In the genomic region with DNA sequence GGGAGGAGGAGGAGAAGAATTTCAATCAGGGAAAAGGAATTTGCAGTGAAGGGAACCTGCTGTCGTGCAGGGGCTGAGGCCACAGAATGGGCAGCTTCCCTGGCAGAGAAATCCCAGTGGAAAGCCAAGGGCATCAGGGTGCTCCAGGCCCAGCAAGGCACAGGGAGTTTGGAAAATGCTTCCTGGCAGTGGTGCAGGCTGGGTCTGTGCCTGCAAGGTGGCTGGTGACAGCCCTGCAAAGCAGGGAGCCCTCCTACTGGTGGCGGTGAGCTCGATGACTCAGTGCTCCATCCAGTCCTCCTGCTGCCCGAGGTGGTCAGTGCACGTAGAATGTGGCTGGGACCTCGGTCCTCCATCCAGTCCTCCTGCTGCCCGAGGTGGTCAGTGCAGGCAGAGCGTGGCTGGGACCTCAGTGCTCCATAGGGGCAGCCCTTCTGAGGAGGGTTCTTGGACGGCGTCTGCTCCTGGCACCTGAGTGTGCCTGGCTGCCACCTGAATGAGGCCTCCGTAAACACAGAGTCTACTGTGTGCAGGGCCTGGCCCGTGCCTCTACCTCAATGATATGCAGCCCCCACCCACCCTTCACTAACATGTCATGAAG, we compare ENCODE assay signal across 15 cellular contexts.
A peak's percentile ranks its signal among the peaks of the same experiment; 100 is the strongest.
DNase-seq lines count a peak whose midpoint lies in the region; ATAC-seq, FAIRE-seq and TF ChIP-seq lines count a peak whose summit lies in the region.
"Had no signal": no experiment of that assay in that cellular context is flagged by ENCODE, and none has a peak within 500 bp of the region (broad histone marks: within the 10 kb centered on the region; RNA-seq: fewer than 3 reads in every experiment).

No MANE protein-coding gene starts in this region.

- no peaks in the 10 kb centered on the region for H3K36me3 Mint-ChIP-seq in activated CD4-positive, alpha-beta memory T cell treated with anti-CD3 and anti-CD28 coated beads, Interleukin-2, amount 10 ng/mL, durations not matched to agents 7 days and 5 days (ENCODE audit: low read depth)
- no peaks in the 10 kb centered on the region for H3K36me3 Mint-ChIP-seq in activated CD4-positive, alpha-beta memory T cell treated with anti-CD3 and anti-CD28 coated beads for 36 hours
- H3K36me3 Mint-ChIP-seq: CD14-positive monocyte; CD8-positive, alpha-beta T cell; IgD-negative memory B cell had no signal

- H3K4me3 Mint-ChIP-seq in activated CD4-positive, alpha-beta memory T cell treated with anti-CD3 and anti-CD28 coated beads, Interleukin-2, amount 10 ng/mL, durations not matched to agents 7 days and 5 days = no peak overlapping the region
- no peak overlapping the region for H3K4me3 Mint-ChIP-seq in activated CD4-positive, alpha-beta memory T cell treated with anti-CD3 and anti-CD28 coated beads for 36 hours
- H3K4me3 Mint-ChIP-seq: CD14-positive monocyte; CD8-positive, alpha-beta T cell; IgD-negative memory B cell had no signal

- TF ChIP-seq RAD21 in HCT116 (IDR thresholded peaks at IDR 0.05; ENCODE audit: low read depth) = no peak
- TF ChIP-seq RAD21 in HepG2 (CRISPR knock-in tag; IDR thresholded peaks at IDR 0.05) = no peak

- CTCF ChIA-PET in activated CD4-positive, alpha-beta memory T cell treated with anti-CD3 and anti-CD28 coated beads, Interleukin-2, amount 10 ng/mL, durations not matched to agents 7 days and 5 days (lab: Charles Lee) = no interaction called here
- CTCF ChIA-PET in activated CD4-positive, alpha-beta memory T cell treated with anti-CD3 and anti-CD28 coated beads for 36 hours (lab: Charles Lee) = no interaction called here
- CTCF ChIA-PET in HCT116 (lab: Charles Lee) (no interaction called here), HepG2 (lab: Yijun Ruan, JAX; ENCODE audit: low intra/inter-chr PET ratio, low total read pairs) (no interaction called here)

- no peaks in the 10 kb centered on the region; the same call in 1 of the 2 replicates for H3K27me3 ChIP-seq in HCT116 (ENCODE audit: insufficient read depth, low read length)
- H3K27me3 ChIP-seq in HepG2 (ENCODE audit: control insufficient read depth in 1 of 2, insufficient read depth in 2 of 2, low read length in 2 of 2) = peaks cover 2 to 5% of the 10 kb centered on the region in 2 experiments; a peak in 2 of 5 replicates
- H3K27me3 ChIP-seq in upper lobe of right lung = no peaks in the 10 kb centered on the region

- H3K27me3 Mint-ChIP-seq in activated CD4-positive, alpha-beta memory T cell treated with anti-CD3 and anti-CD28 coated beads, Interleukin-2, amount 10 ng/mL, durations not matched to agents 7 days and 5 days = no peaks in the 10 kb centered on the region
- H3K27me3 Mint-ChIP-seq in activated CD4-positive, alpha-beta memory T cell treated with anti-CD3 and anti-CD28 coated beads for 36 hours = peaks cover 20% of the 10 kb centered on the region

- H2AFZ ChIP-seq in HCT116 (ENCODE audit: low read depth, low read length, poor library complexity, severe bottlenecking) = no peak overlapping the region
- H2AFZ ChIP-seq in HepG2 (ENCODE audit: low read length) = no peak overlapping the region
- H2AFZ ChIP-seq: GM23248 had no signal

- RAD21 ChIA-PET in HCT116 (lab: Charles Lee; ENCODE audit: low non-redundant PET in 1 of 2, low total read pairs in 2 of 2, uncharacterized antibody in 2 of 2, unreplicated experiment in 2 of 2) = no interaction called here

- POLR2A ChIA-PET in activated CD4-positive, alpha-beta memory T cell treated with anti-CD3 and anti-CD28 coated beads, Interleukin-2, amount 10 ng/mL, durations not matched to agents 7 days and 5 days (lab: Charles Lee) = no interaction called here
- POLR2A ChIA-PET in activated CD4-positive, alpha-beta memory T cell treated with anti-CD3 and anti-CD28 coated beads for 36 hours (lab: Charles Lee) = no interaction called here
- POLR2A ChIA-PET in HCT116 (lab: Charles Lee) = no interaction called here
- POLR2A ChIA-PET in HepG2 (lab: Yijun Ruan, JAX) = no interaction called here

- BruUV-seq in HCT116 (replicated peaks; lab: Mats Ljungman, UMichigan) = no TSS peak
- no TSS peak for BruUV-seq in HepG2 (replicated peaks; lab: Mats Ljungman, UMichigan)

- no peaks in the 10 kb centered on the region for H3K9me3 Mint-ChIP-seq in activated CD4-positive, alpha-beta memory T cell treated with anti-CD3 and anti-CD28 coated beads, Interleukin-2, amount 10 ng/mL, durations not matched to agents 7 days and 5 days
- H3K9me3 Mint-ChIP-seq in activated CD4-positive, alpha-beta memory T cell treated with anti-CD3 and anti-CD28 coated beads for 36 hours = no peaks in the 10 kb centered on the region
- H3K9me3 Mint-ChIP-seq: CD8-positive, alpha-beta T cell; IgD-negative memory B cell had no signal

- H3K9ac ChIP-seq in HCT116 (ENCODE audit: low read length) (no peak overlapping the region), HepG2 (ENCODE audit: insufficient read depth, low read depth, low read length) (no peak overlapping the region)
- H3K9ac ChIP-seq: GM23248 had no signal

- no peaks in the 10 kb centered on the region for H3K9me2 ChIP-seq in HCT116 (ENCODE audit: insufficient read depth)

- DNase-seq in activated CD4-positive, alpha-beta memory T cell treated with anti-CD3 and anti-CD28 coated beads, Interleukin-2, amount 10 ng/mL, durations not matched to agents 7 days and 5 days = peak; percentile 5
- no peak for DNase-seq in activated CD4-positive, alpha-beta memory T cell treated with anti-CD3 and anti-CD28 coated beads for 36 hours
- DNase-seq in HCT116 (ENCODE audit: low read depth, low spot score) = no peak
- DNase-seq in HepG2 (ENCODE audit: low spot score) = no peak
- DNase-seq in upper lobe of right lung = no peak
- no peak for DNase-seq in activated CD4-positive, alpha-beta T cell treated with anti-CD3 and anti-CD28 coated beads for 1 hour
- no peak for DNase-seq in GM20000 (ENCODE audit: low spot score)
- DNase-seq: CD8-positive, alpha-beta T cell; COR-L47; DMS53; GM23248 had no signal

- H3K27ac Mint-ChIP-seq in activated CD4-positive, alpha-beta memory T cell treated with anti-CD3 and anti-CD28 coated beads, Interleukin-2, amount 10 ng/mL, durations not matched to agents 7 days and 5 days = no peak overlapping the region
- H3K27ac Mint-ChIP-seq in activated CD4-positive, alpha-beta memory T cell treated with anti-CD3 and anti-CD28 coated beads for 36 hours = no peak overlapping the region
- H3K27ac Mint-ChIP-seq: CD14-positive monocyte; CD8-positive, alpha-beta T cell; IgD-negative memory B cell had no signal

- TF ChIP-seq POLR2A in HCT116 (IDR thresholded peaks at IDR 0.05; ENCODE audit: borderline replicate concordance, extremely low read depth, insufficient read depth, insufficient read length) = no peak
- no peak for TF ChIP-seq POLR2A in HepG2 (IDR thresholded peaks at IDR 0.05; ENCODE audit: insufficient read depth in 1 of 2, low read depth in 2 of 2, low read length in 2 of 2)

- peak; percentile 35 for ATAC-seq in HCT116
- ATAC-seq in HepG2 = no peak; the same call in 2 of the 3 replicates
- peak; percentile 14 for ATAC-seq in upper lobe of right lung
- ATAC-seq: CD8-positive, alpha-beta T cell had no signal

- H3K79me2 ChIP-seq in HCT116 (ENCODE audit: insufficient read depth, low read length) (no peaks in the 10 kb centered on the region), HepG2 (ENCODE audit: insufficient read depth, low read length) (no peaks in the 10 kb centered on the region)

- H3K36me3 ChIP-seq in HCT116 (ENCODE audit: control insufficient read depth in 1 of 2, insufficient read depth in 2 of 2, low read length in 2 of 2) (no peaks in the 10 kb centered on the region), HepG2 (replicated peaks in 1 of 2; ENCODE audit: control insufficient read depth in 1 of 2, insufficient read depth in 2 of 2, low read length in 2 of 2) (no peaks in the 10 kb centered on the region), upper lobe of right lung (no peaks in the 10 kb centered on the region)

- no peaks in the 10 kb centered on the region for H3K4me1 Mint-ChIP-seq in activated CD4-positive, alpha-beta memory T cell treated with anti-CD3 and anti-CD28 coated beads, Interleukin-2, amount 10 ng/mL, durations not matched to agents 7 days and 5 days
- no peaks in the 10 kb centered on the region for H3K4me1 Mint-ChIP-seq in activated CD4-positive, alpha-beta memory T cell treated with anti-CD3 and anti-CD28 coated beads for 36 hours (ENCODE audit: low read depth)
- H3K4me1 Mint-ChIP-seq: CD14-positive monocyte, IgD-negative memory B cell had no signal

- no peak overlapping the region for H3K4me3 ChIP-seq in HCT116 (replicated peaks in 1 of 2; ENCODE audit: low read depth in 1 of 2, low read length in 2 of 2)
- no peak overlapping the region for H3K4me3 ChIP-seq in HepG2 (replicated peaks in 1 of 3; ENCODE audit: insufficient read depth in 1 of 3, low read depth in 2 of 3, low read length in 3 of 3)
- H3K4me3 ChIP-seq in upper lobe of right lung = no peak overlapping the region
- H3K4me3 ChIP-seq: GM23248 had no signal

- no peak for TF ChIP-seq EP300 in HepG2 (IDR thresholded peaks at IDR 0.05; ENCODE audit: low read depth in 2 of 2, low read length in 2 of 2)
- no peak for TF ChIP-seq EP300 in HepG2 (CRISPR knock-in tag; IDR thresholded peaks at IDR 0.05; ENCODE audit: borderline replicate concordance)

- TF ChIP-seq CTCF in HCT116 (IDR thresholded peaks at IDR 0.05 in 2 of 3, conservative IDR thresholded peaks at IDR 0.05 in 1 of 3; ENCODE audit: borderline replicate concordance in 1 of 3, insufficient read depth in 1 of 3, low read depth in 2 of 3, low read length in 2 of 3) (no peak), HepG2 (CRISPR knock-in tag; IDR thresholded peaks at IDR 0.05) (no peak), upper lobe of right lung (IDR thresholded peaks at IDR 0.05) (no peak), GM20000 (IDR thresholded peaks at IDR 0.05; ENCODE audit: extremely low read depth, missing control alignments) (no peak)

- H4K20me1 ChIP-seq in HCT116 (ENCODE audit: insufficient read depth) = no peaks in the 10 kb centered on the region
- H4K20me1 ChIP-seq in HepG2 (ENCODE audit: insufficient read depth, low read length) = no peaks in the 10 kb centered on the region

- WGBS in HepG2 (ENCODE audit: low lambda C conversion rate) = 13% methylated on average over 3 of the region's 12 CpGs

- H3K4me1 ChIP-seq in HCT116 (ENCODE audit: control insufficient read depth in 1 of 2, insufficient read depth in 2 of 2, low read length in 2 of 2) (peaks cover 4 to 16% of the 10 kb centered on the region in 2 experiments; a peak in 3 of 4 replicates), HepG2 (ENCODE audit: insufficient read depth, low read length) (no peaks in the 10 kb centered on the region), upper lobe of right lung (no peaks in the 10 kb centered on the region)

- H3K4me2 ChIP-seq in HCT116 (ENCODE audit: low read length) (no peak overlapping the region), HepG2 (ENCODE audit: low read depth, low read length) (no peak overlapping the region)

- in situ Hi-C loops in HepG2 (cut with HindIII; ENCODE audit: extremely low pct_ligation_motif_present, low pct_unique_long_range_greater_than_20kb) = no loop called here

- intact Hi-C loops in activated CD4-positive, alpha-beta memory T cell treated with anti-CD3 and anti-CD28 coated beads for 36 hours (cut with micrococcal nuclease) = no loop called here
- intact Hi-C loops in HCT116 (cut with micrococcal nuclease) = no loop called here
- intact Hi-C loops in HepG2 (cut with micrococcal nuclease; ENCODE audit: unreplicated experiment) = no loop called here
- intact Hi-C loops in upper lobe of right lung (cut with DNase I) = no loop called here

- H3K27ac ChIP-seq in HCT116 (ENCODE audit: low read depth, low read length) (no peak overlapping the region), HepG2 (ENCODE audit: extremely low read length, insufficient read depth, low read length) (no peak overlapping the region), upper lobe of right lung (no peak overlapping the region)
- H3K27ac ChIP-seq: 22Rv1, GM23248 had no signal

- no peak for FAIRE-seq in HepG2 (lab: Jason Lieb, UNC)
- FAIRE-seq: H54 had no signal

- H3K9me3 ChIP-seq in HCT116 (ENCODE audit: control insufficient read depth in 1 of 2, insufficient read depth in 1 of 2, low read depth in 1 of 2, low read length in 2 of 2) (no peaks in the 10 kb centered on the region), HepG2 (ENCODE audit: low read length) (no peaks in the 10 kb centered on the region), upper lobe of right lung (no peaks in the 10 kb centered on the region)
